35 cellular contexts compared by ENCODE assay signal in the genomic region with DNA sequence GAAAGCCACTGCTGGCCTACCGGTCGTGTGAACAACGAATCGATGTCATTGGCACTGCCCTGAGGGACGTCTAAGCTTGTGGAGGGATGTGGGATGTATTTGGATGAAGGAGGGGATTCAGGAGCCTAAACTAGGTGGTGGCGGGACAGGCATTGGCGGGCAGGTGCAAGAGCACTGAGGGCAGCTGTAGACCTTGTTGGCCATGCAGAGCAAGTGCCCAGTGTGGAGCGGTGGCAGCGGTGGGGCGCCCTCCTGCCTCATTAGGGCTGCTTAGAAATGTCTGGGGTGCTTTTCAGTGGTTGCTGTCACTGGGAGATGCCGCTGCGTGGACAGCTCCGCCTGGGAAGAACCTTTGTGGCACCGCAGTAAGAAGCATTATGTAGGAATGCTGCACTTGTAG.
"Had no signal": no experiment of that assay in that cellular context is flagged by ENCODE, and none has a peak within 500 bp of the region (broad histone marks: within the 10 kb centered on the region; RNA-seq: fewer than 3 reads in every experiment).

No MANE protein-coding gene starts in this region.

- H3K27ac Mint-ChIP-seq: activated CD4-positive, alpha-beta memory T cell treated with anti-CD3 and anti-CD28 coated beads, Interleukin-2, amount 10 ng/mL, durations not matched to agents 7 days and 5 days; activated CD8-positive, alpha-beta memory T cell treated with anti-CD3 and anti-CD28 coated beads, Interleukin-2, amount 10 ng/mL, durations not matched to agents 7 days and 5 days; activated naive CD8-positive, alpha-beta T cell treated with anti-CD3 and anti-CD28 coated beads for 36 hours had no signal

- H3K4me1 Mint-ChIP-seq: activated CD4-positive, alpha-beta memory T cell treated with anti-CD3 and anti-CD28 coated beads, Interleukin-2, amount 10 ng/mL, durations not matched to agents 7 days and 5 days; activated CD8-positive, alpha-beta memory T cell treated with anti-CD3 and anti-CD28 coated beads, Interleukin-2, amount 10 ng/mL, durations not matched to agents 7 days and 5 days had no signal

- DNase-seq: activated CD4-positive, alpha-beta memory T cell treated with anti-CD3 and anti-CD28 coated beads, Interleukin-2, amount 10 ng/mL, durations not matched to agents 7 days and 5 days; activated CD4-positive, alpha-beta T cell treated with anti-CD3 and anti-CD28 coated beads for 1 hour; activated CD4-positive, alpha-beta T cell treated with anti-CD3 and anti-CD28 coated beads for 48 hours; activated CD4-positive, CD25-positive, alpha-beta regulatory T cell; activated CD8-positive, alpha-beta memory T cell treated with anti-CD3 and anti-CD28 coated beads for 24 hours; activated CD8-positive, alpha-beta memory T cell treated with anti-CD3 and anti-CD28 coated beads, Interleukin-2, amount 10 ng/mL, durations not matched to agents 7 days and 5 days; activated CD8-positive, alpha-beta memory T cell treated with anti-CD3 and anti-CD28 coated beads, Interleukin-2, amount 50 U/mL, for 48 hours; activated effector memory CD4-positive, alpha-beta T cell treated with Interleukin-2 at 50 U/mL for 16 hours; activated naive CD4-positive, alpha-beta T cell; activated naive CD4-positive, alpha-beta T cell treated with anti-CD3 and anti-CD28 coated beads, Interleukin-2, amount 50 U/mL, for 16 hours; activated naive CD8-positive, alpha-beta T cell treated with anti-CD3 and anti-CD28 coated beads for 36 hours; activated T-cell treated with anti-CD3 and anti-CD28 coated beads, Interleukin-2, amount 50 U/mL, for 48 hours; adrenal gland; body of pancreas; Karpas-422; KBM-7; MG63; NCI-H1048; NCI-H1105 treated with DMSO at 0.1 percent for 48 hours; NCI-H1436 treated with DMSO at 0.1 percent for 48 hours; NCI-H1694 treated with DMSO at 0.1 percent for 48 hours; NCI-H2029; NCI-H345; NCI-H524 treated with DMSO at 0.1 percent for 48 hours; PC-3; RPMI8226; SHP77 treated with DMSO at 0.1 percent for 48 hours; SW 1271; T-helper 1 cell; T-helper 2 cell; T-helper 9 cell had no signal

- H3K36me3 ChIP-seq: adrenal gland, breast epithelium had no signal

- H3K9me3 ChIP-seq: adrenal gland, body of pancreas, breast epithelium, MG63, Peyer's patch had no signal

- H3K4me1 ChIP-seq: body of pancreas, breast epithelium, Peyer's patch had no signal

- H3K9me3 Mint-ChIP-seq: activated CD4-positive, alpha-beta memory T cell treated with anti-CD3 and anti-CD28 coated beads, Interleukin-2, amount 10 ng/mL, durations not matched to agents 7 days and 5 days; activated naive CD8-positive, alpha-beta T cell treated with anti-CD3 and anti-CD28 coated beads for 36 hours had no signal

- ATAC-seq: activated CD8-positive, alpha-beta memory T cell treated with anti-CD3 and anti-CD28 coated beads, Interleukin-2, amount 10 ng/mL, durations not matched to agents 7 days and 5 days; body of pancreas; PC-3; SK-N-SH treated with all-trans-retinoic acid at 6 μM for 48 hours had no signal

- H3K27me3 ChIP-seq: adrenal gland, body of pancreas, breast epithelium, MG63, Peyer's patch had no signal

- H3K27me3 Mint-ChIP-seq: activated CD4-positive, alpha-beta memory T cell treated with anti-CD3 and anti-CD28 coated beads, Interleukin-2, amount 10 ng/mL, durations not matched to agents 7 days and 5 days; activated CD8-positive, alpha-beta memory T cell treated with anti-CD3 and anti-CD28 coated beads, Interleukin-2, amount 10 ng/mL, durations not matched to agents 7 days and 5 days; activated naive CD8-positive, alpha-beta T cell treated with anti-CD3 and anti-CD28 coated beads for 36 hours had no signal

- H3K4me3 Mint-ChIP-seq: activated CD4-positive, alpha-beta memory T cell treated with anti-CD3 and anti-CD28 coated beads, Interleukin-2, amount 10 ng/mL, durations not matched to agents 7 days and 5 days; activated CD8-positive, alpha-beta memory T cell treated with anti-CD3 and anti-CD28 coated beads, Interleukin-2, amount 10 ng/mL, durations not matched to agents 7 days and 5 days; activated naive CD8-positive, alpha-beta T cell treated with anti-CD3 and anti-CD28 coated beads for 36 hours had no signal

- H3K27ac ChIP-seq: adrenal gland, body of pancreas, breast epithelium, Peyer's patch, VCaP had no signal

- H3K4me3 ChIP-seq: adrenal gland, body of pancreas, breast epithelium, MG63, Peyer's patch had no signal
